In the genomic region with DNA sequence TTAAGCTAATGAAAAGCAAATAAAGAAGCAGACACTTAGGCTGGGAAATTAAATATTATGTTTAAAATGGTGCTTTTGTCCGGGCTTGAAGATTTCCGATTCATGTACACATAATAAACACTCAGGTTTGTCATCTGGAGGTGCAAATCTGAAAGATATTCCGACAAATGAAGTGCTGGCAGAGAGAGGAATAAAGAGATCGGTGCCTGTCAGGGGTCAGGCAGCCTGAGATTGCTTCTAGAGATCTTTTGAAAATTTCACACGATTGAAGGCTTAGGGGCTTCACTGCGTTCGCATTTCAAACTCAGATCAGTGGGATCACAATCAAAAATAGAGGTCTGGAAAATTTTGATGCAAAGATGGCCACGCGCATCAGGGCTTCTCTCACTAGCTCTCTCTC, we compare ENCODE assay signal across 22 cellular contexts. TPM values are rescaled to one million over a fixed set of nuclear protein-coding genes. Genes with fewer than 3 reads are reported as not detected.
DNase-seq lines count a peak whose midpoint lies in the region; ATAC-seq and TF ChIP-seq lines count a peak whose summit lies in the region.
"Had no signal": no experiment of that assay in that cellular context is flagged by ENCODE, and none has a peak within 500 bp of the region (broad histone marks: within the 10 kb centered on the region; RNA-seq: fewer than 3 reads in every experiment).

No MANE protein-coding gene starts in this region.

- no peak overlapping the region for H3K27ac ChIP-seq in smooth muscle cell (ENCODE audit: low read depth)
- H3K27ac ChIP-seq: HL-60 had no signal

- WGBS in smooth muscle cell (ENCODE audit: low lambda C conversion rate): 18% methylated on average over 9 of the region's 9 CpGs

- H3K9ac ChIP-seq in iPS-15b (ENCODE audit: low read depth, low read length): no peak overlapping the region
- no peak overlapping the region for H3K9ac ChIP-seq in smooth muscle cell (ENCODE audit: low read depth)

- DNase-seq in GM13977 (ENCODE audit: low spot score) (peak; percentile 24), HuH-7.5 (ENCODE audit: low spot score) (peak; percentile 8), smooth muscle cell (lab: John Stamatoyannopoulos, UW; ENCODE audit: unreplicated experiment) (no peak), KG1 (lab: John Stamatoyannopoulos, UW) (no peak), posterior vena cava (ENCODE audit: low spot score) (no peak), NCI-H1048 (lab: John Stamatoyannopoulos, UW) (no peak)
- DNase-seq: ACHN; AML-193; EL; NCI-H1436; NCI-H2029; NCI-H2171 treated with DMSO at 0.1 percent for 48 hours; NCI-H446 treated with DMSO at 0.1 percent for 48 hours; NK-92 treated with Interleukin-12 subunit alpha and Interleukin-12 subunit beta, amount 100 ng/mL, for 24 hours; SHP77 treated with DMSO at 0.1 percent for 48 hours had no signal

- in situ Hi-C loops in GM13977 (cut with MboI; ENCODE audit: low pct_unique_long_range_greater_than_20kb, low sequenced_read_pairs, unreplicated experiment): no loop called here

- H3K4me2 ChIP-seq in smooth muscle cell: peak overlapping the region; percentile 40

- no peaks in the 10 kb centered on the region for H3K9me3 ChIP-seq in iPS-15b (ENCODE audit: control insufficient read depth, insufficient read depth, low read length)
- H3K9me3 ChIP-seq in smooth muscle cell (replicated peaks; ENCODE audit: low read depth): no peaks in the 10 kb centered on the region

- no peaks in the 10 kb centered on the region for H3K79me2 ChIP-seq in smooth muscle cell (ENCODE audit: low read depth)

- no peak for ATAC-seq in HG02870 (IDR thresholded peaks at IDR 0.05; ENCODE audit: unreplicated experiment)
- ATAC-seq: HCT116 had no signal

- H3K4me1 ChIP-seq in iPS-15b (ENCODE audit: control insufficient read depth, insufficient read depth, low read length) (peaks cover 14% of the 10 kb centered on the region), smooth muscle cell (ENCODE audit: low read depth) (peaks cover 65% of the 10 kb centered on the region)

- peak overlapping the region; percentile 8 for H3K4me3 ChIP-seq in iPS-15b (ENCODE audit: low read depth, low read length)
- no peak overlapping the region for H3K4me3 ChIP-seq in smooth muscle cell
- H3K4me3 ChIP-seq: K562 had no signal

- intact Hi-C loops in posterior vena cava (cut with DNase I): no loop called here

- TF ChIP-seq CTCF in GM13977 (IDR thresholded peaks at IDR 0.05; ENCODE audit: extremely low read depth, insufficient read depth, missing control alignments): no peak
- TF ChIP-seq CTCF in smooth muscle cell (IDR thresholded peaks at IDR 0.05; ENCODE audit: borderline replicate concordance, insufficient read depth, poor library complexity, severe bottlenecking): no peak

- H4K20me1 ChIP-seq in smooth muscle cell (ENCODE audit: low read depth): no peaks in the 10 kb centered on the region

- no peaks in the 10 kb centered on the region for H3K36me3 ChIP-seq in iPS-15b (ENCODE audit: control insufficient read depth, insufficient read depth, low read length)
- no peaks in the 10 kb centered on the region for H3K36me3 ChIP-seq in smooth muscle cell (ENCODE audit: low read depth)

- peaks cover 97% of the 10 kb centered on the region for H3K27me3 ChIP-seq in iPS-15b (ENCODE audit: control insufficient read depth, insufficient read depth, low read length)
- peaks cover 100% of the 10 kb centered on the region for H3K27me3 ChIP-seq in smooth muscle cell (ENCODE audit: low read depth)

- H2AFZ ChIP-seq in smooth muscle cell (ENCODE audit: low read depth): no peak overlapping the region

- no peaks in the 10 kb centered on the region for H3F3A ChIP-seq in smooth muscle cell (ENCODE audit: low read depth)

RNA-seq across cellular contexts. Expression of a gene that starts 33.2 kb away (rescaled TPM):
- total RNA-seq in smooth muscle cell (4.5 and 9.8 TPM in 2 replicates), posterior vena cava (100 to 1,000 TPM; 208 to 213 TPM)
- 4.7 and 11.3 TPM in 2 replicates for polyA plus RNA-seq in smooth muscle cell
- total RNA-seq: OCI-LY7 had no signal
- polyA plus RNA-seq: CD14-positive monocyte had no signal

Comparison
In these comparisons a context has a peak if more than half of its experiments do, and no peak if none do; other contexts are left out.
1. DNase-seq: peak in GM13977 (single experiment) and HuH-7.5 (single experiment); none in smooth muscle cell (single experiment), KG1 (single experiment), posterior vena cava (single experiment) and NCI-H1048 (single experiment).
2. RNA of a gene that starts 33.2 kb away (total RNA-seq): 208 to 213 TPM in posterior vena cava; 4.5 to 9.8 TPM in smooth muscle cell; every median in the first group is over 10 times any median in the second.